Comparison of ENCODE assay signal across 18 cellular contexts in the genomic region with DNA sequence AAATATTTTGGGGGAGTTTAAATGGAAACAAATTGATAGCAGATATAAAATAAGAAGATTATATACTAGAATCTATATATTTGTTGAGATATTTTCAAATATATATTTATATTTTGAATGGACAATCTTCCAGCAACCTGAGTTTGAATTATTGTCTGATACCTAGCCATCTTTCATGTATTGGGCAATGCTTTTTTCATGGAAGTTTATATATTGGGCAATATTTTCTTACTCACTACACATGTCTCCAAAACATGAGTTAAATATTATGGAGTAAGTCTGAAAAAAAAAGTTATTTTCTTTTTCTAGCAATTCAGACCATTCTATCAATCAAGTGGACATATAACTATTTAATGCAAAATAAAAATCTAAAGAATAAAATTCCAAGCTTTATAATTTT.
"Had no signal": no experiment of that assay in that cellular context is flagged by ENCODE, and none has a peak within 500 bp of the region (broad histone marks: within the 10 kb centered on the region; RNA-seq: fewer than 3 reads in every experiment).

No MANE protein-coding gene starts in this region.

- H3K4me1 ChIP-seq: esophagus muscularis mucosa, gastrocnemius medialis, heart right ventricle, left ventricle myocardium inferior, lower lobe of right lung, right atrium auricular region, suprapubic skin, thyroid gland had no signal

- H3K4me3 ChIP-seq: esophagus muscularis mucosa, gastrocnemius medialis, heart right ventricle, left ventricle myocardium inferior, lower lobe of right lung, right atrium auricular region, smooth muscle cell, suprapubic skin, thyroid gland had no signal

- ATAC-seq: gastrocnemius medialis; heart right ventricle; left cardiac atrium; lower lobe of right lung; natural killer cell; stimulated activated naive CD8-positive, alpha-beta T cell treated with anti-CD3 and anti-CD28 coated beads, Interleukin-15, Interleukin-2, amounts not matched to agents 100 U/mL and 50 U/mL, for 24 hours had no signal

- FAIRE-seq: kidney, urothelium cell line had no signal

- H3K4me2 ChIP-seq: smooth muscle cell had no signal

- DNase-seq: effector memory CD4-positive, alpha-beta T cell; gastrocnemius medialis; heart right ventricle; hypothalamus; kidney; left cardiac atrium; left ventricle myocardium inferior; lower lobe of right lung; natural killer cell; stimulated activated CD4-positive, alpha-beta T cell treated with anti-CD3 and anti-CD28 coated beads, Interleukin-2, amount 100 ng/mL, for 48 hours; stimulated activated naive CD8-positive, alpha-beta T cell treated with anti-CD3 and anti-CD28 coated beads, Interleukin-15, Interleukin-2, amounts not matched to agents 100 U/mL and 50 U/mL, for 24 hours; thyroid gland had no signal

- H3K9me3 ChIP-seq: esophagus muscularis mucosa, gastrocnemius medialis, heart right ventricle, left ventricle myocardium inferior, lower lobe of right lung, right atrium auricular region, suprapubic skin, thyroid gland had no signal

- H3K27ac ChIP-seq: epithelial cell of prostate, esophagus muscularis mucosa, gastrocnemius medialis, heart right ventricle, left ventricle myocardium inferior, lower lobe of right lung, right atrium auricular region, suprapubic skin, thyroid gland had no signal

- H3K27me3 ChIP-seq: esophagus muscularis mucosa, gastrocnemius medialis, heart right ventricle, right atrium auricular region, suprapubic skin, thyroid gland had no signal

- H3K36me3 ChIP-seq: esophagus muscularis mucosa, gastrocnemius medialis, heart right ventricle, left ventricle myocardium inferior, lower lobe of right lung, right atrium auricular region, suprapubic skin, thyroid gland had no signal
